ENCODE assay signal across 12 cellular contexts in the genomic region with DNA sequence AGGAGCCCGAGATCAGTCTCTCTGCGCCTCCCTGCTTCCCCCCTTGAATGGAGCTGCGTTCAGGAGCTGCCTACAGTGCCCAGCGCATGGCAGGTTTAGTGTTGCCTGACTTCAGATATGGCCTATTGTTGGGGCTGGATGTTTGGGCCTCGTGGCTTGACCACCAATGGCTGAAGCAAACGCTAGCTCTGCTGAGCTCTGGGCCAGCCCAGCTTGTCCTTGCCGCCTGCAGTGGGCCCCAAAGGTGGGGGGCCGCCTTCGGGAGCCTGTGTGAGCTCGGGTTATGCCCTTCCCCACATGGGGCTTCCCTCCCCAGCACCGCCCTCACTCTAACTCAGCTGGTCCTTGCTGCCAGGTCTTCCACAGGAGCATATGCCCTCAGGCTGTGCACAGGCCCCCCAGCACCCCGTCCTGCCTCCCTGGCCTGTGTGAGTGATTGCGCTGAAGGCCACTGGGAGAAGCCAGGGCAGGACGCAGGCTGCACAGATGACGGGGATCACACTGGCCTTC. TPM values are rescaled to one million over a fixed set of nuclear protein-coding genes. Genes with fewer than 3 reads are reported as not detected.
DNase-seq lines count a peak whose midpoint lies in the region; ATAC-seq and TF ChIP-seq lines count a peak whose summit lies in the region.
"Had no signal": no experiment of that assay in that cellular context is flagged by ENCODE, and none has a peak within 500 bp of the region (broad histone marks: within the 10 kb centered on the region; RNA-seq: fewer than 3 reads in every experiment).

No MANE protein-coding gene starts in this region.

- H3K4me1 ChIP-seq in DND-41 (ENCODE audit: insufficient read depth, low read length) = peaks cover 45% of the 10 kb centered on the region
- 0 out of 2 replicates have a peak, but pooled peaks cover 4% of the 10 kb centered on the region for H3K4me1 ChIP-seq in SJCRH30
- peaks cover 31% of the 10 kb centered on the region for H3K4me1 ChIP-seq in psoas muscle

- peaks cover 17% of the 10 kb centered on the region for H3K36me3 ChIP-seq in DND-41 (ENCODE audit: insufficient read depth, low read length)
- no peaks in the 10 kb centered on the region for H3K36me3 ChIP-seq in SJCRH30
- peaks cover 0 to 13% of the 10 kb centered on the region in 2 donors for H3K36me3 ChIP-seq in psoas muscle (ENCODE audit: insufficient read depth in 1 of 2, low read depth in 1 of 2)

- peak overlapping the region; percentile 60; the same call in 1 of the 2 replicates for H3K4me2 ChIP-seq in DND-41 (ENCODE audit: insufficient read depth, low read length)

- WGBS in psoas muscle, 3 donors = 69 to 78% (median 78%) methylated on average over 15 of the region's 15 CpGs

- no peak overlapping the region for H3K27ac Mint-ChIP-seq in glutamatergic neuron (ENCODE audit: unreplicated experiment)
- H3K27ac Mint-ChIP-seq: activated T-helper 1 cell treated with anti-CD3 and anti-CD28 coated beads, Interleukin-12 subunit alpha, Interleukin-12 subunit beta, Interleukin-2, Interleukin-4 antibody, amounts not matched to agents 30 ng/mL and 10 ng/mL and 1 ng/mL, durations not matched to agents 14 hours and 24 hours and 36 hours had no signal

- TF ChIP-seq CTCF in DND-41 (IDR thresholded peaks at IDR 0.05; ENCODE audit: borderline replicate concordance, extremely low read depth, low read length, poor library complexity, severe bottlenecking) (no peak), glutamatergic neuron (IDR thresholded peaks at IDR 0.05; ENCODE audit: partially characterized antibody, unreplicated experiment) (no peak), psoas muscle (IDR thresholded peaks at IDR 0.05) (no peak)

- intact Hi-C loops in psoas muscle (cut with DNase I) = no loop called here

- H3K9me3 ChIP-seq in DND-41 (ENCODE audit: insufficient read depth, low read length, severe bottlenecking) = no peaks in the 10 kb centered on the region
- no peaks in the 10 kb centered on the region for H3K9me3 ChIP-seq in SJCRH30 (replicated peaks)
- no peaks in the 10 kb centered on the region for H3K9me3 ChIP-seq in psoas muscle

- no peak for DNase-seq in DND-41
- DNase-seq in SJCRH30 = peak in 1 of 2 experiments; percentile 39
- DNase-seq in glutamatergic neuron = no peak
- DNase-seq in psoas muscle = no peak
- DNase-seq in H4 (ENCODE audit: low spot score) = no peak
- DNase-seq: activated CD4-positive, alpha-beta T cell treated with anti-CD3 and anti-CD28 coated beads for 4 hours; CD4-positive, alpha-beta memory T cell; SW 1271 had no signal

- H4K20me1 ChIP-seq in DND-41 (ENCODE audit: insufficient read depth, low read length) = peaks cover 22% of the 10 kb centered on the region

- H3K9ac ChIP-seq in DND-41 (ENCODE audit: low read depth, low read length) = no peak overlapping the region

- no peak overlapping the region for H3K27ac ChIP-seq in DND-41 (ENCODE audit: low read length)
- no peak overlapping the region for H3K27ac ChIP-seq in SJCRH30
- H3K27ac ChIP-seq in psoas muscle = peak overlapping the region; percentile 61

- peaks cover 24% of the 10 kb centered on the region for H3K79me2 ChIP-seq in DND-41 (ENCODE audit: insufficient read depth, low read length)

- peaks cover 8% of the 10 kb centered on the region for H3K9me3 Mint-ChIP-seq in glutamatergic neuron (ENCODE audit: unreplicated experiment)
- H3K9me3 Mint-ChIP-seq: activated T-helper 1 cell treated with anti-CD3 and anti-CD28 coated beads, Interleukin-12 subunit alpha, Interleukin-12 subunit beta, Interleukin-2, Interleukin-4 antibody, amounts not matched to agents 30 ng/mL and 10 ng/mL and 1 ng/mL, durations not matched to agents 14 hours and 24 hours and 36 hours had no signal

- no peak overlapping the region for H3K4me3 ChIP-seq in DND-41 (ENCODE audit: low read depth in 1 of 2, low read length in 2 of 2)
- peak overlapping the region; percentile 65 for H3K4me3 ChIP-seq in SJCRH30
- peak overlapping the region; percentile 78 for H3K4me3 ChIP-seq in psoas muscle

- H2AFZ ChIP-seq in DND-41 (ENCODE audit: low read depth, low read length) = no peak overlapping the region

- peaks cover 9% of the 10 kb centered on the region for H3K27me3 Mint-ChIP-seq in glutamatergic neuron (ENCODE audit: unreplicated experiment)

- H3K27me3 ChIP-seq in DND-41 (ENCODE audit: insufficient read depth, low read length, poor library complexity) (no peaks in the 10 kb centered on the region), SJCRH30 (0 out of 2 replicates have a peak, but pooled peaks cover 5% of the 10 kb centered on the region), psoas muscle (ENCODE audit: insufficient read depth in 3 of 3, low read length in 2 of 3) (no peaks in the 10 kb centered on the region)

- ATAC-seq in DND-41 (ENCODE audit: insufficient read depth, low read depth) (no peak), psoas muscle (no peak), HG02610 (IDR thresholded peaks at IDR 0.05; ENCODE audit: unreplicated experiment) (no peak), GM18498 (IDR thresholded peaks at IDR 0.05; ENCODE audit: unreplicated experiment) (no peak), GM21390 (IDR thresholded peaks at IDR 0.05; ENCODE audit: unreplicated experiment) (no peak)

- H3K4me1 Mint-ChIP-seq in glutamatergic neuron (ENCODE audit: low read depth, unreplicated experiment) = peaks cover 2% of the 10 kb centered on the region

- no peaks in the 10 kb centered on the region for H3K36me3 Mint-ChIP-seq in glutamatergic neuron (ENCODE audit: unreplicated experiment)

- H3K4me3 Mint-ChIP-seq in glutamatergic neuron (ENCODE audit: unreplicated experiment) = peak overlapping the region; percentile 55

RNA-seq across cellular contexts. Expression of a gene that starts 2.0 kb away (rescaled TPM):
- total RNA-seq in SJCRH30 (2014; rRNA removed; shearing (Covaris generic)) = 60.9 and 72.6 TPM in 2 replicates
- total RNA-seq in glutamatergic neuron (ENCODE audit: unreplicated experiment) (63.6 TPM), psoas muscle (10 to 100 TPM; 42.4 to 55.6 (median 48.4) TPM)
- polyA plus RNA-seq in psoas muscle = 10 to 100 TPM; 90.8 to 97.8 (median 96.4) TPM
- total RNA-seq in H4 (2014; rRNA removed; shearing (Covaris generic)) = 85.7 and 112 TPM in 2 replicates

RNA-seq across cellular contexts. Expression of a gene that starts 3.5 kb away (rescaled TPM):
- total RNA-seq in SJCRH30 (2014; rRNA removed; shearing (Covaris generic)) = 3.3 and 4.6 TPM in 2 replicates
- 16.6 TPM for total RNA-seq in glutamatergic neuron (ENCODE audit: unreplicated experiment)
- 10 to 100 TPM; 61.6 to 80.2 (median 68.9) TPM for total RNA-seq in psoas muscle
- polyA plus RNA-seq in psoas muscle = 100 to 1,000 TPM in 2 of 3 donors, 10 to 100 TPM in 1; 95.1 to 124 (median 108) TPM
- total RNA-seq in H4 (2014; rRNA removed; shearing (Covaris generic)) = 11.9 and 14.5 TPM in 2 replicates

RNA-seq across cellular contexts. Expression of a gene that starts 7.3 kb away (rescaled TPM):
- total RNA-seq in SJCRH30 (2014; rRNA removed; shearing (Covaris generic)) = 0.04 and 0.05 TPM in 2 replicates
- total RNA-seq in glutamatergic neuron (ENCODE audit: unreplicated experiment) (61.9 TPM), psoas muscle (1 to 10 TPM in 2 of 4 donors, under 1 TPM in 2; 0.30 to 2.0 (median 0.82) TPM)
- polyA plus RNA-seq in psoas muscle = under 1 TPM; 0.31 to 0.61 (median 0.36) TPM
- not detected in 2 replicates for total RNA-seq in H4 (2014; rRNA removed; shearing (Covaris generic))

RNA-seq across cellular contexts. Expression of a gene that starts 11.1 kb away (rescaled TPM):
- 10.5 and 18.3 TPM in 2 replicates for total RNA-seq in SJCRH30 (2014; rRNA removed; shearing (Covaris generic))
- total RNA-seq in glutamatergic neuron (ENCODE audit: unreplicated experiment) = 24.6 TPM
- total RNA-seq in psoas muscle = 1 to 10 TPM; 4.0 to 9.6 (median 8.1) TPM
- 1 to 10 TPM; 5.6 to 9.7 (median 6.4) TPM for polyA plus RNA-seq in psoas muscle
- total RNA-seq in H4 (2014; rRNA removed; shearing (Covaris generic)) = 2.5 and 4.8 TPM in 2 replicates

RNA-seq across cellular contexts. Expression of a gene that starts 29.8 kb away (rescaled TPM):
- 41.0 and 66.2 TPM in 2 replicates for total RNA-seq in SJCRH30 (2014; rRNA removed; shearing (Covaris generic))
- total RNA-seq in glutamatergic neuron (ENCODE audit: unreplicated experiment) (208 TPM), psoas muscle (10 to 100 TPM; 38.8 to 56.8 (median 48.8) TPM)
- polyA plus RNA-seq in psoas muscle = 10 to 100 TPM; 47.7 to 75.8 (median 52.6) TPM
- 6.5 and 32.0 TPM in 2 replicates for total RNA-seq in H4 (2014; rRNA removed; shearing (Covaris generic))

Comparison
In these comparisons a context has a peak if more than half of its experiments do, and no peak if none do; other contexts are left out.
1. H3K4me3 ChIP-seq: peak in SJCRH30 (single experiment) and psoas muscle (single experiment); none in DND-41 (0 of 2).
2. RNA of a gene that starts 7.3 kb away (total RNA-seq): 61.9 TPM in glutamatergic neuron (single experiment); 0.30 to 2.0 TPM in psoas muscle, 0.04 to 0.05 TPM in SJCRH30 and not detected in H4; every median in the first group is over 10 times any median in the second.